In the genomic region with DNA sequence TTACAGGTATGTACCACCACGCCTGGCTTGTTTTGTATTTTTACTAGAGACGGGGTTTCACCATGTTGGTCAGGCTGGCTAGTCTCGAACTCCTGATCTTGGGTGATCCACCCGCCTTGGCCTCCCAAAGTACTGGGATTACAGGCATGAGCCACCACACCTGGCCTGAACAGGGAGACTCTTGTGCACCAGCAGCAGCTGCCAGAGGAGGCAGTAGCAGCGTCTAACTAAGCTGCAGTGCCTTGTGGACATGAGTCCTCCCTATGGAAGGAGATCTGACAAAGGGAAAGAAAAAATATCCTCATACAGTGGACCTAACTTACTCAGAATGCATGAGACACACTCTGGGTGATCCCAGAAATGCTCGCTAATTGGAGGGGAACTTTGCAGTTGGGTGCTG, we compare ENCODE assay signal across 2 cellular contexts.
TF ChIP-seq lines count a peak whose summit lies in the region.

No MANE protein-coding gene starts in this region.

TF ChIP-seq in HEK293T, 16 proteins besides CTCF, POLR2A, EP300 and RAD21 (continued from another document):
- TF ChIP-seq L3MBTL2 (conservative IDR thresholded peaks at IDR 0.05), result no peak

TF ChIP-seq in H1, 55 proteins besides CTCF, POLR2A, EP300 and RAD21 (continued from another document):
- TF ChIP-seq, protein P1, sequence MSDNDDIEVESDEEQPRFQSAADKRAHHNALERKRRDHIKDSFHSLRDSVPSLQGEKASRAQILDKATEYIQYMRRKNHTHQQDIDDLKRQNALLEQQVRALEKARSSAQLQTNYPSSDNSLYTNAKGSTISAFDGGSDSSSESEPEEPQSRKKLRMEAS (IDR thresholded peaks at IDR 0.05), result no peak
- TF ChIP-seq TAF1 (IDR thresholded peaks at IDR 0.05; ENCODE audit: low read depth, low read length), result no peak
- no peak for TF ChIP-seq CEBPB (IDR thresholded peaks at IDR 0.05; ENCODE audit: low read depth, low read length)
- no peak for TF ChIP-seq CBX5 (IDR thresholded peaks at IDR 0.05; ENCODE audit: low read depth, low read length)
- TF ChIP-seq, protein P2, sequence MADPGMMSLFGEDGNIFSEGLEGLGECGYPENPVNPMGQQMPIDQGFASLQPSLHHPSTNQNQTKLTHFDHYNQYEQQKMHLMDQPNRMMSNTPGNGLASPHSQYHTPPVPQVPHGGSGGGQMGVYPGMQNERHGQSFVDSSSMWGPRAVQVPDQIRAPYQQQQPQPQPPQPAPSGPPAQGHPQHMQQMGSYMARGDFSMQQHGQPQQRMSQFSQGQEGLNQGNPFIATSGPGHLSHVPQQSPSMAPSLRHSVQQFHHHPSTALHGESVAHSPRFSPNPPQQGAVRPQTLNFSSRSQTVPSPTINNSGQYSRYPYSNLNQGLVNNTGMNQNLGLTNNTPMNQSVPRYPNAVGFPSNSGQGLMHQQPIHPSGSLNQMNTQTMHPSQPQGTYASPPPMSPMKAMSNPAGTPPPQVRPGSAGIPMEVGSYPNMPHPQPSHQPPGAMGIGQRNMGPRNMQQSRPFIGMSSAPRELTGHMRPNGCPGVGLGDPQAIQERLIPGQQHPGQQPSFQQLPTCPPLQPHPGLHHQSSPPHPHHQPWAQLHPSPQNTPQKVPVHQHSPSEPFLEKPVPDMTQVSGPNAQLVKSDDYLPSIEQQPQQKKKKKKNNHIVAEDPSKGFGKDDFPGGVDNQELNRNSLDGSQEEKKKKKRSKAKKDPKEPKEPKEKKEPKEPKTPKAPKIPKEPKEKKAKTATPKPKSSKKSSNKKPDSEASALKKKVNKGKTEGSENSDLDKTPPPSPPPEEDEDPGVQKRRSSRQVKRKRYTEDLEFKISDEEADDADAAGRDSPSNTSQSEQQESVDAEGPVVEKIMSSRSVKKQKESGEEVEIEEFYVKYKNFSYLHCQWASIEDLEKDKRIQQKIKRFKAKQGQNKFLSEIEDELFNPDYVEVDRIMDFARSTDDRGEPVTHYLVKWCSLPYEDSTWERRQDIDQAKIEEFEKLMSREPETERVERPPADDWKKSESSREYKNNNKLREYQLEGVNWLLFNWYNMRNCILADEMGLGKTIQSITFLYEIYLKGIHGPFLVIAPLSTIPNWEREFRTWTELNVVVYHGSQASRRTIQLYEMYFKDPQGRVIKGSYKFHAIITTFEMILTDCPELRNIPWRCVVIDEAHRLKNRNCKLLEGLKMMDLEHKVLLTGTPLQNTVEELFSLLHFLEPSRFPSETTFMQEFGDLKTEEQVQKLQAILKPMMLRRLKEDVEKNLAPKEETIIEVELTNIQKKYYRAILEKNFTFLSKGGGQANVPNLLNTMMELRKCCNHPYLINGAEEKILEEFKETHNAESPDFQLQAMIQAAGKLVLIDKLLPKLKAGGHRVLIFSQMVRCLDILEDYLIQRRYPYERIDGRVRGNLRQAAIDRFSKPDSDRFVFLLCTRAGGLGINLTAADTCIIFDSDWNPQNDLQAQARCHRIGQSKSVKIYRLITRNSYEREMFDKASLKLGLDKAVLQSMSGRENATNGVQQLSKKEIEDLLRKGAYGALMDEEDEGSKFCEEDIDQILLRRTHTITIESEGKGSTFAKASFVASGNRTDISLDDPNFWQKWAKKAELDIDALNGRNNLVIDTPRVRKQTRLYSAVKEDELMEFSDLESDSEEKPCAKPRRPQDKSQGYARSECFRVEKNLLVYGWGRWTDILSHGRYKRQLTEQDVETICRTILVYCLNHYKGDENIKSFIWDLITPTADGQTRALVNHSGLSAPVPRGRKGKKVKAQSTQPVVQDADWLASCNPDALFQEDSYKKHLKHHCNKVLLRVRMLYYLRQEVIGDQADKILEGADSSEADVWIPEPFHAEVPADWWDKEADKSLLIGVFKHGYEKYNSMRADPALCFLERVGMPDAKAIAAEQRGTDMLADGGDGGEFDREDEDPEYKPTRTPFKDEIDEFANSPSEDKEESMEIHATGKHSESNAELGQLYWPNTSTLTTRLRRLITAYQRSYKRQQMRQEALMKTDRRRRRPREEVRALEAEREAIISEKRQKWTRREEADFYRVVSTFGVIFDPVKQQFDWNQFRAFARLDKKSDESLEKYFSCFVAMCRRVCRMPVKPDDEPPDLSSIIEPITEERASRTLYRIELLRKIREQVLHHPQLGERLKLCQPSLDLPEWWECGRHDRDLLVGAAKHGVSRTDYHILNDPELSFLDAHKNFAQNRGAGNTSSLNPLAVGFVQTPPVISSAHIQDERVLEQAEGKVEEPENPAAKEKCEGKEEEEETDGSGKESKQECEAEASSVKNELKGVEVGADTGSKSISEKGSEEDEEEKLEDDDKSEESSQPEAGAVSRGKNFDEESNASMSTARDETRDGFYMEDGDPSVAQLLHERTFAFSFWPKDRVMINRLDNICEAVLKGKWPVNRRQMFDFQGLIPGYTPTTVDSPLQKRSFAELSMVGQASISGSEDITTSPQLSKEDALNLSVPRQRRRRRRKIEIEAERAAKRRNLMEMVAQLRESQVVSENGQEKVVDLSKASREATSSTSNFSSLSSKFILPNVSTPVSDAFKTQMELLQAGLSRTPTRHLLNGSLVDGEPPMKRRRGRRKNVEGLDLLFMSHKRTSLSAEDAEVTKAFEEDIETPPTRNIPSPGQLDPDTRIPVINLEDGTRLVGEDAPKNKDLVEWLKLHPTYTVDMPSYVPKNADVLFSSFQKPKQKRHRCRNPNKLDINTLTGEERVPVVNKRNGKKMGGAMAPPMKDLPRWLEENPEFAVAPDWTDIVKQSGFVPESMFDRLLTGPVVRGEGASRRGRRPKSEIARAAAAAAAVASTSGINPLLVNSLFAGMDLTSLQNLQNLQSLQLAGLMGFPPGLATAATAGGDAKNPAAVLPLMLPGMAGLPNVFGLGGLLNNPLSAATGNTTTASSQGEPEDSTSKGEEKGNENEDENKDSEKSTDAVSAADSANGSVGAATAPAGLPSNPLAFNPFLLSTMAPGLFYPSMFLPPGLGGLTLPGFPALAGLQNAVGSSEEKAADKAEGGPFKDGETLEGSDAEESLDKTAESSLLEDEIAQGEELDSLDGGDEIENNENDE (IDR thresholded peaks at IDR 0.05; ENCODE audit: insufficient replicate concordance, low read length), result no peak
- TF ChIP-seq MAFK (IDR thresholded peaks at IDR 0.05; ENCODE audit: low read depth, low read length), result no peak
- no peak for TF ChIP-seq ZNF274 (IDR thresholded peaks at IDR 0.05; ENCODE audit: borderline replicate concordance, extremely low read depth, low read length)
